In the genomic region with DNA sequence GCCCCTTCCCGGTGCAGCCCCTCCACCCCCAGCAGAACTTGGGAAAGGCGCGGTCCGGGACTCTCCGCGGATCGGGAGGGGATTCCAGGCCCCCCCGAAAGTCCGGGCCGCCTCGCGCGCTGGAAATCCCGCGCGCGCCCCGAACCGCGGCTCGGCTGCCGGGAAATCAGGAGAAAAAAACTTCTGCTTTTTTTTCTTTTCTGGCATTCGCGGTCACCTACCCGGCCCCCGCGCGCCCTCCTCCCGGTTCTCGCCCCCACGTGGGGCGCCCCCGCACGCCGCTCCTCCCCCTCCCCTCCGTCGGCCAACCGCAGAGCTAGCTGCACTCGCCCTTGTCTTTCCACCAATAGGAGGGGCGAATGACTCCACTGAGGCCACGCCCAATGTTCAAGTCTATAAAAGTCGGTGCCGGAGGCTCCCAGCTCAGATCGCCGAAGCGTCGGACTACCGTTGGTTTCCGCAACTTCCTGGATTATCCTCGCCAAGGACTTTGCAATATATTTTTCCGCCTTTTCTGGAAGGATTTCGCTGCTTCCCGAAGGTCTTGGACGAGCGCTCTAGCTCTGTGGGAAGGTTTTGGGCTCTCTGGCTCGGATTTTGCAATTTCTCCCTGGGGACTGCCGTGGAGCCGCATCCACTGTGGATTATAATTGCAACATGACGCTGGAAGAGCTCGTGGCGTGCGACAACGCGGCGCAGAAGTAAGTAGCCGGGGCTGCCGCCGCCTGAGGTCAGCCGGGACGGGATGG, we compare ENCODE assay signal across 8 cellular contexts. TPM values are rescaled to one million over a fixed set of nuclear protein-coding genes. Genes with fewer than 3 reads are reported as not detected.
DNase-seq lines count a peak whose midpoint lies in the region; ATAC-seq and TF ChIP-seq lines count a peak whose summit lies in the region.

A gene with protein sequence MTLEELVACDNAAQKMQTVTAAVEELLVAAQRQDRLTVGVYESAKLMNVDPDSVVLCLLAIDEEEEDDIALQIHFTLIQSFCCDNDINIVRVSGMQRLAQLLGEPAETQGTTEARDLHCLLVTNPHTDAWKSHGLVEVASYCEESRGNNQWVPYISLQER (plus strand): TSS at position 426 of the 749 bp plus-strand sequence. CDS start 232 bp downstream, at position 658.

- WGBS in GM23248 (ENCODE audit: low coverage in 1 of 2, low lambda C conversion rate in 2 of 2, missing lambda C conversion rate in 2 of 2), 2 experiments, result 1% methylated on average over 43 to 69 of the region's 70 CpGs

- no peaks in the 10 kb centered on the region for H4K20me1 ChIP-seq in GM23248 (ENCODE audit: insufficient read depth)

- peaks cover 0 to 15% (median 0%) of the 10 kb centered on the region in 11 donors for H3K9me3 Mint-ChIP-seq in naive thymus-derived CD4-positive, alpha-beta T cell
- H3K9me3 Mint-ChIP-seq in stimulated activated memory B cell treated with anti-CD40 and anti-IgM and Interleukin-4, amounts not matched to agents 10 μg/mL and 1 μg/mL and 100 μg/mL, for 72 hours, result no peaks in the 10 kb centered on the region

- CTCF ChIA-PET in RWPE1 (lab: Yijun Ruan, JAX), result interaction anchor here (0.5 to 3.7 kb wide), 7 partner anchors 53 to 274 kb away, joined by 3 to 25 read pairs (median 4); no protein-coding TSS in a partner anchor
- CTCF ChIA-PET in naive thymus-derived CD4-positive, alpha-beta T cell (lab: Charles Lee), result interaction anchor here (0.6 to 6.7 kb wide), 20 partner anchors 12 to 263 kb away, joined by 3 to 78 read pairs (median 5); no protein-coding TSS in a partner anchor

- POLR2A ChIA-PET in RWPE1 (lab: Yijun Ruan, JAX; ENCODE audit: low non-redundant PET), result interaction anchor here (0.5 to 1.9 kb wide), 12 partner anchors 49 to 157 kb away, joined by 3 to 31 read pairs (median 6); no protein-coding TSS in a partner anchor
- POLR2A ChIA-PET in naive thymus-derived CD4-positive, alpha-beta T cell (lab: Charles Lee), result interaction anchor here (0.6 to 7.4 kb wide), 56 partner anchors 9 to 1207 kb away, joined by 3 to 415 read pairs (median 5); a partner anchor contains a TSS

- peak within 1 kb of the TSS; percentile 26; the same call in 1 of the 2 replicates for H2AFZ ChIP-seq in GM23248

- no peak for TF ChIP-seq CTCF in RWPE1 (conservative IDR thresholded peaks at IDR 0.05; ENCODE audit: low read depth)

- in situ Hi-C loops in GM23248 (cut with MboI), result no loop called here

- peaks cover 32% of the 10 kb centered on the region for H3K79me2 ChIP-seq in GM23248 (ENCODE audit: insufficient read depth)

- no peaks in the 10 kb centered on the region for H3K9me3 ChIP-seq in GM23248 (ENCODE audit: low read depth)
- H3K9me3 ChIP-seq in naive thymus-derived CD4-positive, alpha-beta T cell (ENCODE audit: control insufficient read depth in 2 of 3, low read length in 3 of 3), result no peaks in the 10 kb centered on the region

- peaks cover 7 to 20% (median 16%) of the 10 kb centered on the region in 7 donors for H3K4me1 Mint-ChIP-seq in naive thymus-derived CD4-positive, alpha-beta T cell
- H3K4me1 Mint-ChIP-seq in stimulated activated memory B cell treated with anti-CD40 and anti-IgM and Interleukin-4, amounts not matched to agents 10 μg/mL and 1 μg/mL and 100 μg/mL, for 72 hours, result peaks cover 33% of the 10 kb centered on the region

- H3K4me2 ChIP-seq in GM23248 (ENCODE audit: unreplicated experiment), result peak within 1 kb of the TSS; percentile 94

- H3K27me3 Mint-ChIP-seq in naive thymus-derived CD4-positive, alpha-beta T cell, result peaks cover 0 to 10% (median 0%) of the 10 kb centered on the region in 5 donors
- no peaks in the 10 kb centered on the region for H3K27me3 Mint-ChIP-seq in stimulated activated memory B cell treated with anti-CD40 and anti-IgM and Interleukin-4, amounts not matched to agents 10 μg/mL and 1 μg/mL and 100 μg/mL, for 72 hours

- H3K27ac ChIP-seq in GM23248, result peak within 1 kb of the TSS; percentile 93
- peak within 1 kb of the TSS; percentile 98 for H3K27ac ChIP-seq in RWPE1
- peak within 1 kb of the TSS; percentile 90 for H3K27ac ChIP-seq in naive thymus-derived CD4-positive, alpha-beta T cell (ENCODE audit: low read depth, low read length)

- H3K27me3 ChIP-seq in GM23248 (replicated peaks; ENCODE audit: insufficient read depth), result no peaks in the 10 kb centered on the region
- no peaks in the 10 kb centered on the region for H3K27me3 ChIP-seq in naive thymus-derived CD4-positive, alpha-beta T cell (ENCODE audit: control insufficient read depth in 2 of 2, insufficient read depth in 2 of 2, low read length in 2 of 2)

- H3K4me1 ChIP-seq in GM23248 (ENCODE audit: insufficient read depth), result no peaks in the 10 kb centered on the region
- peaks cover 0 to 14% of the 10 kb centered on the region in 2 donors for H3K4me1 ChIP-seq in naive thymus-derived CD4-positive, alpha-beta T cell (ENCODE audit: control insufficient read depth in 2 of 2, insufficient read depth in 2 of 2, low read length in 2 of 2)

- H3K36me3 ChIP-seq in GM23248 (ENCODE audit: low read depth), result peaks cover 11% of the 10 kb centered on the region
- peaks cover 0 to 16% (median 0%) of the 10 kb centered on the region in 3 experiments for H3K36me3 ChIP-seq in naive thymus-derived CD4-positive, alpha-beta T cell (ENCODE audit: control insufficient read depth in 2 of 3, insufficient read depth in 3 of 3, low read length in 3 of 3)

- H3K27ac Mint-ChIP-seq in naive thymus-derived CD4-positive, alpha-beta T cell, result peak within 1 kb of the TSS; percentile 92 to 99 (median 96)
- H3K27ac Mint-ChIP-seq in stimulated activated memory B cell treated with anti-CD40 and anti-IgM and Interleukin-4, amounts not matched to agents 10 μg/mL and 1 μg/mL and 100 μg/mL, for 72 hours, result peak within 1 kb of the TSS; percentile 82

- H3K4me3 ChIP-seq in GM23248, result peak within 1 kb of the TSS; percentile 100
- peak within 1 kb of the TSS; percentile 91 for H3K4me3 ChIP-seq in naive thymus-derived CD4-positive, alpha-beta T cell (ENCODE audit: low read length)

- DNase-seq in DMS79 treated with DMSO at 0.1 percent for 48 hours (lab: John Stamatoyannopoulos, UW) (peak; percentile 89), GM23248 (peak; percentile 98), LHCN-M2 (ENCODE audit: low read depth) (peak; percentile 97), RWPE1 (ENCODE audit: low spot score) (peak; percentile 100), fibroblast of gingiva (ENCODE audit: low read depth) (peak; percentile 98)
- peak; percentile 94 to 96 for DNase-seq in activated T-helper 1 cell treated with anti-CD3 and anti-CD28 coated beads, Interleukin-2, amount 50 U/mL, for 16 hours (ENCODE audit: low read depth in 1 of 2, low spot score in 1 of 2)
- peak; percentile 91 to 98 (median 97) for DNase-seq in naive thymus-derived CD4-positive, alpha-beta T cell

- peaks cover 0 to 19% (median 6%) of the 10 kb centered on the region in 5 donors for H3K36me3 Mint-ChIP-seq in naive thymus-derived CD4-positive, alpha-beta T cell
- H3K36me3 Mint-ChIP-seq in stimulated activated memory B cell treated with anti-CD40 and anti-IgM and Interleukin-4, amounts not matched to agents 10 μg/mL and 1 μg/mL and 100 μg/mL, for 72 hours, result peaks cover 27% of the 10 kb centered on the region

- H3F3A ChIP-seq in GM23248 (ENCODE audit: insufficient read depth), result peaks cover 32% of the 10 kb centered on the region

- intact Hi-C loops in naive thymus-derived CD4-positive, alpha-beta T cell (cut with micrococcal nuclease), result loop anchor here (1.0 to 5.0 kb wide), 11 partner anchors 19 to 701 kb away; a partner anchor contains a TSS

- H3K9ac ChIP-seq in GM23248, result peak within 1 kb of the TSS; percentile 98

- peak within 1 kb of the TSS; percentile 97 to 100 (median 99) for H3K4me3 Mint-ChIP-seq in naive thymus-derived CD4-positive, alpha-beta T cell
- H3K4me3 Mint-ChIP-seq in stimulated activated memory B cell treated with anti-CD40 and anti-IgM and Interleukin-4, amounts not matched to agents 10 μg/mL and 1 μg/mL and 100 μg/mL, for 72 hours, result peak within 1 kb of the TSS; percentile 100

- peak; percentile 87 for ATAC-seq in naive thymus-derived CD4-positive, alpha-beta T cell
- peak; percentile 81 for ATAC-seq in stimulated activated memory B cell treated with anti-CD40 and anti-IgM and Interleukin-4, amounts not matched to agents 10 μg/mL and 1 μg/mL and 100 μg/mL, for 72 hours

- no peaks in the 10 kb centered on the region for H3K9me2 ChIP-seq in GM23248 (ENCODE audit: insufficient read depth)

RNA-seq across cellular contexts. Expression of the gene that starts here (rescaled TPM):
- 89.7 TPM in 2 replicates for total RNA-seq in GM23248 (2014; rRNA removed; shearing (Covaris generic))
- polyA plus RNA-seq in GM23248 (2016; fragmentation: Nextera tagmentation; extraction: Ambion mirVana), result 95.0 and 96.1 TPM in 2 replicates
- total RNA-seq in LHCN-M2 (2014; rRNA removed), result 42.6 and 49.8 TPM in 2 replicates
- 134 TPM for polyA plus RNA-seq in LHCN-M2 (2012)
- total RNA-seq in naive thymus-derived CD4-positive, alpha-beta T cell, result 100 to 1,000 TPM in 2 of 5 experiments, 10 to 100 TPM in 3; 71.7 to 157 (median 84.2) TPM
- 10 to 100 TPM; 30.1 to 38.4 TPM for polyA plus RNA-seq in naive thymus-derived CD4-positive, alpha-beta T cell

Comparison
In these comparisons a context has a peak if more than half of its experiments do, and no peak if none do; other contexts are left out.
1. Peak in every context shown above with its lines: DNase-seq, ATAC-seq, H3K4me3 ChIP-seq and H3K27ac ChIP-seq.